1 cellular context compared by ENCODE assay signal in the genomic region with DNA sequence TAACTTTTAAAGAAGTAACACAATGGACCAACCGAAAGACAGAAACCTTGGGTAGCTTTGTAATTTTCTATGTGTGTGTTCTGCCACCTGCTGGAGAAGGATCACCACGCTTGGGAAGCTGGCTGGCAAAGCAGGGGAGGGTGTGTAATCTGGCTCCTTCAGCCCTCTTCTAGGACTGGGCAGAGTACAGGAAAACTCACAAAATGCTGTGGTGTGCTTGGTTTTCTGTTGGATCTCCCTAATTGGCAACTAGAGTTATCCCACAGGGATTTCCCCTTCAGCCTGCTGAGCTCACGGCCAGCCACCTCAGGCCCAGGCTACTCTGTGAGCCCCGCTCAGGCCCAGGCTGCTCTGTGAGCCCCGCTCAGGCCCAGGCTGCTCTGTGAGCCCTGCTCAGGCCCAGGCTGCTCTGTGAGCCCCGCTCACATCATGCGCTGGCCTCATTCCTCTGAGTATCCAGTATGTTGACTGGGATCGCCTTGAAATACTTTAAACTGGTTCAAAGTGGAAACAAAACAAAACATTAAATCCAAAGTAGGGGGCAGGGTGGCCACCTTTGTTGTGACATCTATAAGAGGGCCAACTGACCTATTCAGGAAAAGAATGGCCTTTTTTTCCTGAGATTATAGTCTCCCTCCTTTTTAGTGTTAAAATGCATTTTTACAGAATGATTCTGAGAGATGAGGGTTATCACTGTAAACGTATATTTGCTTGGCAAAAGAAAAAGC.
TF ChIP-seq lines count a peak whose summit lies in the region.

No MANE protein-coding gene starts in this region.

TF ChIP-seq in H1, 55 proteins besides CTCF, POLR2A, EP300 and RAD21:
- TF ChIP-seq NRF1 (IDR thresholded peaks at IDR 0.05; ENCODE audit: low read depth, low read length) (no peak), ATF3 (IDR thresholded peaks at IDR 0.05; ENCODE audit: insufficient read depth, low read depth, low read length) (no peak), SIN3A (conservative IDR thresholded peaks at IDR 0.05 in 1 of 2, IDR thresholded peaks at IDR 0.05 in 1 of 2; ENCODE audit: low read depth in 1 of 2, low read length in 2 of 2) (no peak), JUND (IDR thresholded peaks at IDR 0.05; ENCODE audit: low read length) (no peak)
